12 cellular contexts compared by ENCODE assay signal in the genomic region with DNA sequence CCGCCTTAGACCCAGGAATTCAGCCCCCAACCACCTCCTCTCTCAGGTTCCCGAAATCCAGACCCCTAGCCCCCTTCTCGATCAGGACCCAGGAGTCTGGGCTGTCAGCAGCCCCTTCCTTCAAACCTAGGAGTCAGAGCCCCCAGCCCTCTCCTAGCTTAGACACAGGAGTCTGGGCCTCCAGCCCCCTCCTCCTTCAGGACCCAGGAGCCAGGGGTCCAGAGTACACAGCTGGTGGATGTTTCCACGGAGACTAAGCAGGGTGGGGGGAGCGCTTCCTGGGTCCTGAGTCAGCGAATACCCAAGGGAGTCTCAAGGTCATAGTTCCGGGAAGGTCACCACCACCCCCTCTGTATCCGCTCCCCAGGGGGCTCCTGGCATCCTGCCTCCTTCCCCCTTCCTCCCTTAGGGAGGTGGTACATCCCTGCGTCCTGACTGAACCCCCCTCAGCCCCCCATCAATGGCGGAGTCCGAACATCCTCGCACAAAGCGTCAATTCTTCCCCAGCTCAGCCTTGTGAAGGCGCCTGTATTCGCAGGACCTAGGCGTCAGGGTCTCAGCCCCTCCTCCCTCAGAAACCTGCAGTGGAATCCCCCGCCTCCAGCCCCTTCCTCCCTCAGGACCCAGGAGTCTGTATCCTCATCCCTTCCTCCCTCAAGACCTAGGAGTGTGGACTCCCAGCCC. TPM values are rescaled to one million over a fixed set of nuclear protein-coding genes. Genes with fewer than 3 reads are reported as not detected.
A peak's percentile ranks its signal among the peaks of the same experiment; 100 is the strongest.
DNase-seq lines count a peak whose midpoint lies in the region; ATAC-seq, FAIRE-seq and TF ChIP-seq lines count a peak whose summit lies in the region.
"Had no signal": no experiment of that assay in that cellular context is flagged by ENCODE, and none has a peak within 500 bp of the region (broad histone marks: within the 10 kb centered on the region; RNA-seq: fewer than 3 reads in every experiment).

No MANE protein-coding gene starts in this region.

- FAIRE-seq in HTR-8/SVneo (lab: Jason Lieb, UNC), result no peak

- peak overlapping the region; percentile 95 for H3K27ac Mint-ChIP-seq in progenitor cell of endocrine pancreas

- no peak for ATAC-seq in GM18909 (IDR thresholded peaks at IDR 0.05; ENCODE audit: poor library complexity, unreplicated experiment)
- ATAC-seq in GM19324 (IDR thresholded peaks at IDR 0.05; ENCODE audit: low FRiP score, unreplicated experiment), result no peak

- H3K27me3 Mint-ChIP-seq in progenitor cell of endocrine pancreas, result no peaks in the 10 kb centered on the region

- peaks cover 33% of the 10 kb centered on the region for H3K4me1 Mint-ChIP-seq in progenitor cell of endocrine pancreas (ENCODE audit: low read depth)

- peak overlapping the region; percentile 99 for H3K27ac ChIP-seq in angular gyrus (ENCODE audit: low read depth, low read length)

- H3K4me3 Mint-ChIP-seq in progenitor cell of endocrine pancreas (ENCODE audit: low read depth), result peak overlapping the region; percentile 67

- in situ Hi-C loops in G401 (cut with HindIII; ENCODE audit: low sequenced_read_pairs), result no loop called here

- no peaks in the 10 kb centered on the region for H3K9me3 Mint-ChIP-seq in progenitor cell of endocrine pancreas (ENCODE audit: low read depth)

- peaks cover 7% of the 10 kb centered on the region for H3K36me3 Mint-ChIP-seq in progenitor cell of endocrine pancreas (ENCODE audit: insufficient read depth)

- DNase-seq in G401 (ENCODE audit: low spot score), result peak; percentile 82
- DNase-seq in hippocampal formation (lab: John Stamatoyannopoulos, UW), result peak; percentile 50 to 64
- DNase-seq in progenitor cell of endocrine pancreas (ENCODE audit: low spot score, unreplicated experiment), result no peak
- DNase-seq in HTR-8/SVneo (ENCODE audit: insufficient read length, low spot score), result no peak
- DNase-seq in NCI-H510A treated with DMSO at 0.1 percent for 48 hours (lab: John Stamatoyannopoulos, UW), result no peak
- DNase-seq: amniotic stem cell; DMS153; MG63; stimulated activated CD4-positive, alpha-beta T cell treated with anti-CD3 and anti-CD28 coated beads, Interleukin-12 subunit alpha, Interleukin-12 subunit beta, amount 100 ng/mL, for 4 hours had no signal

- no peak for TF ChIP-seq CTCF in progenitor cell of endocrine pancreas (IDR thresholded peaks at IDR 0.05; ENCODE audit: unreplicated experiment)

RNA-seq across cellular contexts. Expression of a gene that starts 4.6 kb away (rescaled TPM):
- 47.8 and 58.7 TPM in 2 replicates for total RNA-seq in G401 (2014; rRNA removed; shearing (Covaris generic))
- 60.9 and 71.6 TPM in 2 replicates for total RNA-seq in progenitor cell of endocrine pancreas

RNA-seq across cellular contexts. Expression of a gene that starts 15.6 kb away (rescaled TPM):
- total RNA-seq in G401 (2014; rRNA removed; shearing (Covaris generic)), result 135 and 160 TPM in 2 replicates
- 87.5 and 88.9 TPM in 2 replicates for total RNA-seq in progenitor cell of endocrine pancreas

RNA-seq across cellular contexts. Expression of a gene that starts 23.1 kb away (rescaled TPM):
- total RNA-seq in G401 (2014; rRNA removed; shearing (Covaris generic)), result not detected in 2 replicates
- 0.64 and 0.79 TPM in 2 replicates for total RNA-seq in progenitor cell of endocrine pancreas

RNA-seq across cellular contexts. Expression of a gene that starts 35.0 kb away (rescaled TPM):
- 6.0 and 8.8 TPM in 2 replicates for total RNA-seq in G401 (2014; rRNA removed; shearing (Covaris generic))
- total RNA-seq in progenitor cell of endocrine pancreas, result 10.5 and 12.5 TPM in 2 replicates

RNA-seq across cellular contexts. Expression of a gene that starts 38.6 kb away (rescaled TPM):
- 6.9 and 15.4 TPM in 2 replicates for total RNA-seq in G401 (2014; rRNA removed; shearing (Covaris generic))
- total RNA-seq in progenitor cell of endocrine pancreas, result 15.4 and 15.5 TPM in 2 replicates

Comparison
In these comparisons a context has a peak if more than half of its experiments do, and no peak if none do; other contexts are left out.
1. DNase-seq: peak in G401 (single experiment) and hippocampal formation (2 of 2); none in progenitor cell of endocrine pancreas (single experiment), HTR-8/SVneo (single experiment) and NCI-H510A treated with DMSO at 0.1 percent for 48 hours (single experiment).